ENCODE assay signal across 30 cellular contexts in genomic region chr6:100774681-100775080, GRCh38.
DNase-seq lines count a peak whose midpoint lies in the region; ATAC-seq, FAIRE-seq and TF ChIP-seq lines count a peak whose summit lies in the region.
"Had no signal": no experiment of that assay in that cellular context is flagged by ENCODE, and none has a peak within 500 bp of the region (broad histone marks: within the 10 kb centered on the region; RNA-seq: fewer than 3 reads in every experiment).

No MANE protein-coding gene starts in this region.

- no peak overlapping the region for H3K4me3 Mint-ChIP-seq in activated naive CD8-positive, alpha-beta T cell treated with anti-CD3 and anti-CD28 coated beads, Interleukin-2, amount 50 U/mL, for 24 hours
- H3K4me3 Mint-ChIP-seq: activated CD4-positive, alpha-beta T cell treated with anti-CD3 and anti-CD28 coated beads for 36 hours; activated CD8-positive, alpha-beta T cell treated with anti-CD3 and anti-CD28 coated beads, Interleukin-2, amount 10 ng/mL, durations not matched to agents 7 days and 5 days; activated naive CD4-positive, alpha-beta T cell treated with anti-CD3 and anti-CD28 coated beads, Interleukin-2, amount 50 U/mL, for 24 hours; activated T-helper 17 cell treated with anti-CD3 and anti-CD28 coated beads, Interleukin-2, amount 50 U/mL, for 72 hours; effector memory CD8-positive, alpha-beta T cell; stimulated activated memory B cell treated with anti-CD40 and anti-IgM and Interleukin-4, amounts not matched to agents 10 μg/mL and 1 μg/mL and 100 μg/mL, for 72 hours had no signal

- H3K27me3 ChIP-seq in bronchial epithelial cell (ENCODE audit: control insufficient read depth, insufficient read depth, low read length), result no peaks in the 10 kb centered on the region
- no peaks in the 10 kb centered on the region for H3K27me3 ChIP-seq in keratinocyte (ENCODE audit: control insufficient read depth, extremely low read depth, insufficient read depth, low read length)
- H3K27me3 ChIP-seq: esophagus muscularis mucosa, ovary, transverse colon had no signal

- FAIRE-seq in bronchial epithelial cell (lab: Jason Lieb, UNC) (no peak), keratinocyte (lab: Jason Lieb, UNC) (peak; percentile 9)
- FAIRE-seq: frontal cortex, G401.6 had no signal

- no peak overlapping the region for H3K27ac ChIP-seq in keratinocyte (ENCODE audit: control insufficient read depth, insufficient read depth, low read length)
- H3K27ac ChIP-seq: esophagus muscularis mucosa, ovary, transverse colon, VCaP had no signal

- H3K4me2 ChIP-seq in keratinocyte (ENCODE audit: control insufficient read depth, extremely low read depth, insufficient read depth, low read depth, low read length), result peak overlapping the region; percentile 23

- no peaks in the 10 kb centered on the region for H3K9me3 ChIP-seq in keratinocyte (ENCODE audit: control insufficient read depth, low read depth, low read length)
- H3K9me3 ChIP-seq: esophagus muscularis mucosa, ovary, transverse colon had no signal

- H3K36me3 Mint-ChIP-seq in activated naive CD8-positive, alpha-beta T cell treated with anti-CD3 and anti-CD28 coated beads, Interleukin-2, amount 50 U/mL, for 24 hours (ENCODE audit: low read depth), result peaks cover 9% of the 10 kb centered on the region

- no peaks in the 10 kb centered on the region for H3K9me3 Mint-ChIP-seq in activated naive CD8-positive, alpha-beta T cell treated with anti-CD3 and anti-CD28 coated beads, Interleukin-2, amount 50 U/mL, for 24 hours
- H3K9me3 Mint-ChIP-seq: activated naive CD4-positive, alpha-beta T cell treated with anti-CD3 and anti-CD28 coated beads, Interleukin-2, amount 50 U/mL, for 24 hours; activated T-helper 17 cell treated with anti-CD3 and anti-CD28 coated beads, Interleukin-2, amount 50 U/mL, for 72 hours; effector memory CD8-positive, alpha-beta T cell; stimulated activated memory B cell treated with anti-CD40 and anti-IgM and Interleukin-4, amounts not matched to agents 10 μg/mL and 1 μg/mL and 100 μg/mL, for 72 hours had no signal

- H2AFZ ChIP-seq in keratinocyte (ENCODE audit: control insufficient read depth, low read length), result no peak overlapping the region

- peaks cover 7% of the 10 kb centered on the region for H3K4me1 ChIP-seq in keratinocyte (ENCODE audit: control insufficient read depth, extremely low read depth, insufficient read depth, low read length)
- H3K4me1 ChIP-seq: esophagus muscularis mucosa, transverse colon had no signal

- in situ Hi-C loops in GM13977 (cut with MboI; ENCODE audit: low pct_unique_long_range_greater_than_20kb, low sequenced_read_pairs, unreplicated experiment), result no loop called here

- H3K9me1 ChIP-seq in keratinocyte (ENCODE audit: control insufficient read depth, extremely low read depth, insufficient read depth, low read length), result no peaks in the 10 kb centered on the region

- TF ChIP-seq CTCF in bronchial epithelial cell (IDR thresholded peaks at IDR 0.05; ENCODE audit: insufficient read depth, low read length, severe bottlenecking) (no peak), keratinocyte (optimal IDR thresholded peaks at IDR 0.05 in 1 of 3, IDR thresholded peaks at IDR 0.05 in 1 of 3, conservative IDR thresholded peaks at IDR 0.05 in 1 of 3; ENCODE audit: extremely low read depth in 1 of 3, insufficient read depth in 2 of 3, low read length in 3 of 3) (no peak), GM13977 (IDR thresholded peaks at IDR 0.05; ENCODE audit: extremely low read depth, insufficient read depth, missing control alignments) (no peak)

- dilution Hi-C loops in keratinocyte (cut with MboI; ENCODE audit: extremely low pct_ligation_motif_present, low sequenced_read_pairs), result no loop called here

- DNase-seq in EH (ENCODE audit: low read depth), result peak; percentile 51
- peak; percentile 32 for DNase-seq in HS-5 (ENCODE audit: low read depth)
- peak; percentile 78 for DNase-seq in bronchial epithelial cell (ENCODE audit: low read depth)
- DNase-seq in keratinocyte (ENCODE audit: low read depth, low spot score), result no peak
- DNase-seq in activated naive CD8-positive, alpha-beta T cell treated with anti-CD3 and anti-CD28 coated beads, Interleukin-2, amount 50 U/mL, for 24 hours, result no peak
- DNase-seq in DMS 273 (lab: John Stamatoyannopoulos, UW; ENCODE audit: unreplicated experiment), result no peak
- no peak for DNase-seq in GM13977 (ENCODE audit: low spot score)
- DNase-seq: activated CD4-positive, alpha-beta T cell treated with anti-CD3 and anti-CD28 coated beads for 36 hours; activated CD8-positive, alpha-beta T cell treated with anti-CD3 and anti-CD28 coated beads, Interleukin-2, amount 10 ng/mL, durations not matched to agents 7 days and 5 days; anterior cingulate cortex; cortex of kidney; DMS153; effector memory CD8-positive, alpha-beta T cell; GOT3; left cardiac atrium; NCI-H1417; NCI-H2029 treated with DMSO at 0.1 percent for 48 hours; NCI-H69; ovary; T-helper 9 cell; transverse colon had no signal

- H3K36me3 ChIP-seq in bronchial epithelial cell (ENCODE audit: control insufficient read depth, insufficient read depth, low read length) (no peaks in the 10 kb centered on the region), keratinocyte (ENCODE audit: control insufficient read depth in 2 of 2, extremely low read depth in 1 of 2, insufficient read depth in 2 of 2, low read length in 2 of 2) (no peaks in the 10 kb centered on the region)
- H3K36me3 ChIP-seq: esophagus muscularis mucosa, ovary, transverse colon had no signal

- H3K4me1 Mint-ChIP-seq in activated naive CD8-positive, alpha-beta T cell treated with anti-CD3 and anti-CD28 coated beads, Interleukin-2, amount 50 U/mL, for 24 hours, result no peaks in the 10 kb centered on the region
- H3K4me1 Mint-ChIP-seq: activated CD4-positive, alpha-beta T cell treated with anti-CD3 and anti-CD28 coated beads for 36 hours; activated naive CD4-positive, alpha-beta T cell treated with anti-CD3 and anti-CD28 coated beads, Interleukin-2, amount 50 U/mL, for 24 hours; activated T-helper 17 cell treated with anti-CD3 and anti-CD28 coated beads, Interleukin-2, amount 50 U/mL, for 72 hours; stimulated activated memory B cell treated with anti-CD40 and anti-IgM and Interleukin-4, amounts not matched to agents 10 μg/mL and 1 μg/mL and 100 μg/mL, for 72 hours had no signal

- no peaks in the 10 kb centered on the region for H4K20me1 ChIP-seq in keratinocyte (ENCODE audit: control insufficient read depth, extremely low read depth, insufficient read depth, low read length)

- H3K4me3 ChIP-seq in bronchial epithelial cell (ENCODE audit: low read depth, low read length), result no peak overlapping the region
- H3K4me3 ChIP-seq in keratinocyte (ENCODE audit: control insufficient read depth in 2 of 3, extremely low read depth in 1 of 3, insufficient read depth in 2 of 3, low read depth in 1 of 3, low read length in 3 of 3), result no peak overlapping the region
- H3K4me3 ChIP-seq: esophagus muscularis mucosa, ovary, transverse colon had no signal

- no peaks in the 10 kb centered on the region for H3K27me3 Mint-ChIP-seq in activated naive CD8-positive, alpha-beta T cell treated with anti-CD3 and anti-CD28 coated beads, Interleukin-2, amount 50 U/mL, for 24 hours
- H3K27me3 Mint-ChIP-seq: activated CD4-positive, alpha-beta T cell treated with anti-CD3 and anti-CD28 coated beads for 36 hours; activated naive CD4-positive, alpha-beta T cell treated with anti-CD3 and anti-CD28 coated beads, Interleukin-2, amount 50 U/mL, for 24 hours; activated T-helper 17 cell treated with anti-CD3 and anti-CD28 coated beads, Interleukin-2, amount 50 U/mL, for 72 hours; effector memory CD8-positive, alpha-beta T cell; stimulated activated memory B cell treated with anti-CD40 and anti-IgM and Interleukin-4, amounts not matched to agents 10 μg/mL and 1 μg/mL and 100 μg/mL, for 72 hours had no signal

- no peak overlapping the region for H3K9ac ChIP-seq in keratinocyte (ENCODE audit: control insufficient read depth, extremely low read depth, insufficient read depth, low read length)

- no peak for ATAC-seq in activated naive CD8-positive, alpha-beta T cell treated with anti-CD3 and anti-CD28 coated beads, Interleukin-2, amount 50 U/mL, for 24 hours
- no peak for ATAC-seq in GM21528 (IDR thresholded peaks at IDR 0.05; ENCODE audit: low FRiP score, unreplicated experiment)
- ATAC-seq: activated CD4-positive, alpha-beta T cell treated with anti-CD3 and anti-CD28 coated beads for 36 hours; activated CD8-positive, alpha-beta T cell treated with anti-CD3 and anti-CD28 coated beads, Interleukin-2, amount 10 ng/mL, durations not matched to agents 7 days and 5 days; activated T-helper 17 cell treated with anti-CD3 and anti-CD28 coated beads, Interleukin-2, amount 50 U/mL, for 72 hours; effector memory CD8-positive, alpha-beta T cell; left cardiac atrium; Panc1; stimulated activated memory B cell treated with anti-CD40 and anti-IgM and Interleukin-4, amounts not matched to agents 10 μg/mL and 1 μg/mL and 100 μg/mL, for 72 hours had no signal

- no peaks in the 10 kb centered on the region for H3K79me2 ChIP-seq in keratinocyte (ENCODE audit: control insufficient read depth, insufficient read depth, low read length)

- no peak overlapping the region for H3K27ac Mint-ChIP-seq in activated naive CD8-positive, alpha-beta T cell treated with anti-CD3 and anti-CD28 coated beads, Interleukin-2, amount 50 U/mL, for 24 hours
- H3K27ac Mint-ChIP-seq: activated CD4-positive, alpha-beta T cell treated with anti-CD3 and anti-CD28 coated beads for 36 hours; activated CD8-positive, alpha-beta T cell treated with anti-CD3 and anti-CD28 coated beads, Interleukin-2, amount 10 ng/mL, durations not matched to agents 7 days and 5 days; activated naive CD4-positive, alpha-beta T cell treated with anti-CD3 and anti-CD28 coated beads, Interleukin-2, amount 50 U/mL, for 24 hours; activated T-helper 17 cell treated with anti-CD3 and anti-CD28 coated beads, Interleukin-2, amount 50 U/mL, for 72 hours; effector memory CD8-positive, alpha-beta T cell; stimulated activated memory B cell treated with anti-CD40 and anti-IgM and Interleukin-4, amounts not matched to agents 10 μg/mL and 1 μg/mL and 100 μg/mL, for 72 hours had no signal

Comparison
In these comparisons a context has a peak if more than half of its experiments do, and no peak if none do; other contexts are left out.
1. DNase-seq: peak in EH (single experiment), HS-5 (single experiment) and bronchial epithelial cell (single experiment); none in keratinocyte (single experiment), activated naive CD8-positive, alpha-beta T cell treated with anti-CD3 and anti-CD28 coated beads, Interleukin-2, amount 50 U/mL, for 24 hours (single experiment), DMS 273 (single experiment) and GM13977 (single experiment).